ENCODE assay signal across 10 cellular contexts in genomic region chrX:118211891-118212816, GRCh38.
DNase-seq lines count a peak whose midpoint lies in the region; ATAC-seq and TF ChIP-seq lines count a peak whose summit lies in the region.
"Had no signal": no experiment of that assay in that cellular context is flagged by ENCODE, and none has a peak within 500 bp of the region (broad histone marks: within the 10 kb centered on the region; RNA-seq: fewer than 3 reads in every experiment).

No MANE protein-coding gene starts in this region.

- no peak for ATAC-seq in activated CD8-positive, alpha-beta T cell treated with anti-CD3 and anti-CD28 coated beads, Interleukin-2, amount 10 ng/mL, durations not matched to agents 7 days and 5 days
- no peak for ATAC-seq in activated CD8-positive, alpha-beta T cell treated with anti-CD3 and anti-CD28 coated beads for 36 hours
- ATAC-seq in HG02610 (IDR thresholded peaks at IDR 0.05; ENCODE audit: unreplicated experiment) (peak; percentile 39), HG03575 (IDR thresholded peaks at IDR 0.05; ENCODE audit: extremely low read depth, insufficient number of reproducible peaks, low FRiP score, unreplicated experiment) (peak; percentile 4), lower lobe of right lung (no peak)
- ATAC-seq: naive thymus-derived CD4-positive, alpha-beta T cell had no signal

- H3K27me3 ChIP-seq in uterus (no peaks in the 10 kb centered on the region), lower lobe of right lung (ENCODE audit: low read depth) (no peaks in the 10 kb centered on the region)
- H3K27me3 ChIP-seq: colonic mucosa had no signal

- no peaks in the 10 kb centered on the region for H3K9me3 ChIP-seq in uterus
- H3K9me3 ChIP-seq in lower lobe of right lung, result no peaks in the 10 kb centered on the region
- H3K9me3 ChIP-seq: colonic mucosa had no signal

- H3K4me1 Mint-ChIP-seq in activated CD8-positive, alpha-beta T cell treated with anti-CD3 and anti-CD28 coated beads, Interleukin-2, amount 10 ng/mL, durations not matched to agents 7 days and 5 days (ENCODE audit: low read depth), result peaks cover 8% of the 10 kb centered on the region
- H3K4me1 Mint-ChIP-seq in activated CD8-positive, alpha-beta T cell treated with anti-CD3 and anti-CD28 coated beads for 36 hours (ENCODE audit: low read depth), result peaks cover 3% of the 10 kb centered on the region

- TF ChIP-seq POLR2A in uterus (IDR thresholded peaks at IDR 0.05), result no peak

- H3K36me3 ChIP-seq in uterus, result no peaks in the 10 kb centered on the region
- no peaks in the 10 kb centered on the region for H3K36me3 ChIP-seq in lower lobe of right lung
- H3K36me3 ChIP-seq: colonic mucosa had no signal

- H3K4me1 ChIP-seq in uterus (no peaks in the 10 kb centered on the region), lower lobe of right lung (no peaks in the 10 kb centered on the region)
- H3K4me1 ChIP-seq: colonic mucosa had no signal

- no peaks in the 10 kb centered on the region for H3K9me3 Mint-ChIP-seq in activated CD8-positive, alpha-beta T cell treated with anti-CD3 and anti-CD28 coated beads, Interleukin-2, amount 10 ng/mL, durations not matched to agents 7 days and 5 days (ENCODE audit: insufficient read depth)
- H3K9me3 Mint-ChIP-seq in activated CD8-positive, alpha-beta T cell treated with anti-CD3 and anti-CD28 coated beads for 36 hours, result no peaks in the 10 kb centered on the region

- POLR2A ChIA-PET in activated CD8-positive, alpha-beta T cell treated with anti-CD3 and anti-CD28 coated beads, Interleukin-2, amount 10 ng/mL, durations not matched to agents 7 days and 5 days (lab: Charles Lee), result no interaction called here
- POLR2A ChIA-PET in activated CD8-positive, alpha-beta T cell treated with anti-CD3 and anti-CD28 coated beads for 36 hours (lab: Charles Lee), result interaction anchor here (0.5 kb wide), 1 partner anchor 1032 kb away, joined by 3 read pairs; no protein-coding TSS in a partner anchor

- H3K4me3 ChIP-seq in uterus (no peak overlapping the region), lower lobe of right lung (no peak overlapping the region)
- H3K4me3 ChIP-seq: colonic mucosa had no signal

- no peak for TF ChIP-seq CTCF in activated CD8-positive, alpha-beta T cell treated with anti-CD3 and anti-CD28 coated beads for 36 hours (IDR thresholded peaks at IDR 0.05)
- no peak for TF ChIP-seq CTCF in uterus (IDR thresholded peaks at IDR 0.05)
- no peak for TF ChIP-seq CTCF in lower lobe of right lung (IDR thresholded peaks at IDR 0.05)

- H3K4me3 Mint-ChIP-seq in activated CD8-positive, alpha-beta T cell treated with anti-CD3 and anti-CD28 coated beads, Interleukin-2, amount 10 ng/mL, durations not matched to agents 7 days and 5 days, result peak overlapping the region; percentile 31
- no peak overlapping the region for H3K4me3 Mint-ChIP-seq in activated CD8-positive, alpha-beta T cell treated with anti-CD3 and anti-CD28 coated beads for 36 hours
- H3K4me3 Mint-ChIP-seq: naive thymus-derived CD4-positive, alpha-beta T cell had no signal

- H3K27ac Mint-ChIP-seq in activated CD8-positive, alpha-beta T cell treated with anti-CD3 and anti-CD28 coated beads, Interleukin-2, amount 10 ng/mL, durations not matched to agents 7 days and 5 days, result no peak overlapping the region
- no peak overlapping the region for H3K27ac Mint-ChIP-seq in activated CD8-positive, alpha-beta T cell treated with anti-CD3 and anti-CD28 coated beads for 36 hours
- H3K27ac Mint-ChIP-seq: naive thymus-derived CD4-positive, alpha-beta T cell had no signal

- intact Hi-C loops in activated CD8-positive, alpha-beta T cell treated with anti-CD3 and anti-CD28 coated beads for 36 hours (cut with micrococcal nuclease), result no loop called here
- intact Hi-C loops in uterus (cut with DNase I; ENCODE audit: low total_unique reads) (no loop called here), lower lobe of right lung (cut with DNase I) (no loop called here)

- H3K36me3 Mint-ChIP-seq in activated CD8-positive, alpha-beta T cell treated with anti-CD3 and anti-CD28 coated beads, Interleukin-2, amount 10 ng/mL, durations not matched to agents 7 days and 5 days (ENCODE audit: low read depth), result no peaks in the 10 kb centered on the region
- no peaks in the 10 kb centered on the region for H3K36me3 Mint-ChIP-seq in activated CD8-positive, alpha-beta T cell treated with anti-CD3 and anti-CD28 coated beads for 36 hours (ENCODE audit: low read depth)
- H3K36me3 Mint-ChIP-seq: naive thymus-derived CD4-positive, alpha-beta T cell had no signal

- CTCF ChIA-PET in activated CD8-positive, alpha-beta T cell treated with anti-CD3 and anti-CD28 coated beads, Interleukin-2, amount 10 ng/mL, durations not matched to agents 7 days and 5 days (lab: Charles Lee), result no interaction called here
- CTCF ChIA-PET in activated CD8-positive, alpha-beta T cell treated with anti-CD3 and anti-CD28 coated beads for 36 hours (lab: Charles Lee), result interaction anchor here (1.0 kb wide), 1 partner anchor 13 kb away, joined by 3 read pairs; no protein-coding TSS in a partner anchor

- no peak for DNase-seq in activated CD8-positive, alpha-beta T cell treated with anti-CD3 and anti-CD28 coated beads, Interleukin-2, amount 10 ng/mL, durations not matched to agents 7 days and 5 days
- no peak for DNase-seq in activated CD8-positive, alpha-beta T cell treated with anti-CD3 and anti-CD28 coated beads for 36 hours
- DNase-seq in uterus (no peak), NCI-H2171 treated with DMSO at 0.1 percent for 48 hours (lab: John Stamatoyannopoulos, UW) (no peak), lower lobe of right lung (no peak), NCI-H128 (lab: John Stamatoyannopoulos, UW; ENCODE audit: unreplicated experiment) (no peak)
- DNase-seq: colonic mucosa; naive thymus-derived CD4-positive, alpha-beta T cell had no signal

- peak overlapping the region; percentile 12 to 40 for H3K27ac ChIP-seq in uterus
- H3K27ac ChIP-seq in lower lobe of right lung, result no peak overlapping the region
- H3K27ac ChIP-seq: colonic mucosa had no signal

- H3K27me3 Mint-ChIP-seq in activated CD8-positive, alpha-beta T cell treated with anti-CD3 and anti-CD28 coated beads, Interleukin-2, amount 10 ng/mL, durations not matched to agents 7 days and 5 days (ENCODE audit: low read depth), result peaks cover 2% of the 10 kb centered on the region
- no peaks in the 10 kb centered on the region for H3K27me3 Mint-ChIP-seq in activated CD8-positive, alpha-beta T cell treated with anti-CD3 and anti-CD28 coated beads for 36 hours
- H3K27me3 Mint-ChIP-seq: naive thymus-derived CD4-positive, alpha-beta T cell had no signal

Comparison
In these comparisons a context has a peak if more than half of its experiments do, and no peak if none do; other contexts are left out.
1. ATAC-seq: peak in HG02610 (single experiment) and HG03575 (single experiment); none in activated CD8-positive, alpha-beta T cell treated with anti-CD3 and anti-CD28 coated beads, Interleukin-2, amount 10 ng/mL, durations not matched to agents 7 days and 5 days (single experiment), activated CD8-positive, alpha-beta T cell treated with anti-CD3 and anti-CD28 coated beads for 36 hours (single experiment) and lower lobe of right lung (0 of 2).